20 cellular contexts compared by ENCODE assay signal in genomic region chr1:67983867-67984266, GRCh38.
DNase-seq lines count a peak whose midpoint lies in the region; ATAC-seq and TF ChIP-seq lines count a peak whose summit lies in the region.
"Had no signal": no experiment of that assay in that cellular context is flagged by ENCODE, and none has a peak within 500 bp of the region (broad histone marks: within the 10 kb centered on the region; RNA-seq: fewer than 3 reads in every experiment).

No MANE protein-coding gene starts in this region.

- TF ChIP-seq CTCF in psoas muscle (IDR thresholded peaks at IDR 0.05): no peak

- ATAC-seq in Right ventricle myocardium inferior (peak; percentile 76), left cardiac atrium (peak; percentile 47 to 81), aorta (ENCODE audit: low FRiP score) (peak; percentile 67), psoas muscle (no peak), GM21576 (IDR thresholded peaks at IDR 0.05; ENCODE audit: unreplicated experiment) (no peak)
- ATAC-seq: GM23338, HCT116 had no signal

- 4 to 6% methylated on average over 1 of the region's 1 CpG for WGBS in aorta, 2 donors
- WGBS in psoas muscle, 3 donors: 21 to 28% (median 27%) methylated on average over 1 of the region's 1 CpG

- peak overlapping the region in 1 of 2 donors; percentile 63 for H3K27ac ChIP-seq in aorta (ENCODE audit: low read depth in 1 of 2, low read length in 2 of 2)
- H3K27ac ChIP-seq in psoas muscle: no peak overlapping the region

- no peak for DNase-seq in Right ventricle myocardium inferior (ENCODE audit: missing footprints)
- no peak for DNase-seq in cardiac septum (ENCODE audit: low spot score)
- DNase-seq in astrocyte of the hippocampus (ENCODE audit: low read depth, low spot score): peak; percentile 26
- no peak for DNase-seq in left cardiac atrium
- DNase-seq in aorta: peak in 1 of 2 donors; percentile 46
- no peak for DNase-seq in psoas muscle
- no peak for DNase-seq in NCI-H82 (lab: John Stamatoyannopoulos, UW)
- DNase-seq: CD4-positive, CD25-positive, alpha-beta regulatory T cell; COR-L47; DMS 273 treated with DMSO at 0.1 percent for 48 hours; DND-41; GDM1; Kasumi-1; NCI-H1105 treated with DMSO at 0.1 percent for 48 hours; NCI-H1694 treated with DMSO at 0.1 percent for 48 hours; NCI-H510A treated with DMSO at 0.1 percent for 48 hours; RPMI8226 had no signal

- no peaks in the 10 kb centered on the region for H3K9me3 ChIP-seq in aorta (ENCODE audit: control insufficient read depth, low read length)
- no peaks in the 10 kb centered on the region for H3K9me3 ChIP-seq in psoas muscle

- no peaks in the 10 kb centered on the region for H3K36me3 ChIP-seq in aorta (ENCODE audit: control insufficient read depth in 1 of 2, insufficient read depth in 2 of 2, low read length in 1 of 2)
- no peaks in the 10 kb centered on the region for H3K36me3 ChIP-seq in psoas muscle (ENCODE audit: insufficient read depth in 1 of 2, low read depth in 1 of 2)

- H3K4me3 ChIP-seq in aorta (ENCODE audit: low read length in 2 of 2) (no peak overlapping the region), psoas muscle (no peak overlapping the region)
- H3K4me3 ChIP-seq: GM23338 had no signal

- H3K4me1 ChIP-seq in aorta (ENCODE audit: control insufficient read depth in 1 of 2, insufficient read depth in 2 of 2, low read length in 2 of 2) (peaks cover 4 to 8% of the 10 kb centered on the region in 2 donors), psoas muscle (no peaks in the 10 kb centered on the region)

- H3K27me3 ChIP-seq in aorta (ENCODE audit: control insufficient read depth in 1 of 2, insufficient read depth in 2 of 2, low read length in 1 of 2) (no peaks in the 10 kb centered on the region), psoas muscle (ENCODE audit: insufficient read depth in 3 of 3, low read length in 2 of 3) (no peaks in the 10 kb centered on the region)

- intact Hi-C loops in Right ventricle myocardium inferior (cut with DNase I) (no loop called here), cardiac septum (cut with DNase I) (no loop called here), left cardiac atrium (cut with DNase I) (no loop called here), aorta (cut with DNase I) (loop anchor here (10.0 kb wide), 1 partner anchor 219 kb away; no protein-coding TSS in a partner anchor), psoas muscle (cut with DNase I) (no loop called here)

Comparison
In these comparisons a context has a peak if more than half of its experiments do, and no peak if none do; other contexts are left out.
1. ATAC-seq: peak in Right ventricle myocardium inferior (single experiment), left cardiac atrium (2 of 2) and aorta (single experiment); none in psoas muscle (0 of 4) and GM21576 (single experiment).
2. intact Hi-C loops: an anchor here in aorta (10.0 kb wide); none called in Right ventricle myocardium inferior, cardiac septum, left cardiac atrium and psoas muscle.